ENCODE assay signal across 8 cellular contexts in the genomic region with DNA sequence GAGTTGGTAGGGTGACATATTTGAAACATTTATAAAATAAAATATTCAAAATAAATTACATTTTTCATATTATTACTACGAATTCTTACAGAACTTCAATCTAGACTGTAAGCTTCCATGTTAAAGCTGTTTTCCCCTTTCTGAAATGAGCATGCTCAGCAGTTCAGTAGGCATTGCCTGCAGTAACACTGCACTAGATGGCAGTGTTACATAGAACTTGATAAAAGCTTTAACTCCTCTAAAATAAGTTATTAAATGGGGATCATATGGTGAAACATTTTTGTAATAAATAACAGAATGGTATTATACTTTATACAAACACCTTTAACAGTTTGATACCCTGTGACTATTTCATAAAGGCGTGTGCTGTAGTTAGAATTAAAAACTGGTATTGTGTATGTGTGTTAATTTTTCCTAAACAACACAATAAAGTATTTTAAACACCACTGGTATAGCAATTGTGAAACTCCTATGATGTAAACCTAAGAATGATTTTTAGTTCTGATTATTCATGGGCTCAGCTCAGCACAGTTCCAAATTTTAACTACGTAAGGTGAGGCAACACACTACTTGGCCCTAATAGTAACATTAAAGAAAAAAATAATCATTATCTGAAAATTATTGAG. TPM values are rescaled to one million over a fixed set of nuclear protein-coding genes. Genes with fewer than 3 reads are reported as not detected.
DNase-seq lines count a peak whose midpoint lies in the region; ATAC-seq, FAIRE-seq and TF ChIP-seq lines count a peak whose summit lies in the region.

No MANE protein-coding gene starts in this region.

- peaks cover 39% of the 10 kb centered on the region for H3K4me1 Mint-ChIP-seq in CD14-positive monocyte

- H3K27me3 ChIP-seq in liver (ENCODE audit: control insufficient read depth in 4 of 4, insufficient read depth in 4 of 4, low read length in 3 of 4) = no peaks in the 10 kb centered on the region

- no peak overlapping the region for H3K9ac ChIP-seq in liver (ENCODE audit: low read depth in 1 of 2, low read length in 2 of 2)

- H3K4me3 Mint-ChIP-seq in CD14-positive monocyte = no peak overlapping the region

- peaks cover 0 to 12% (median 5%) of the 10 kb centered on the region in 7 donors for H3K9me3 Mint-ChIP-seq in CD14-positive monocyte

- TF ChIP-seq POLR2A in GM18505 (IDR thresholded peaks at IDR 0.05; ENCODE audit: borderline replicate concordance, extremely low read depth, insufficient read depth, insufficient read length) = no peak

- no peak overlapping the region for H3K27ac ChIP-seq in liver (ENCODE audit: low read depth in 1 of 2, low read length in 2 of 2)

- H3K4me3 ChIP-seq in cardiac fibroblast (replicated peaks in 1 of 2; ENCODE audit: low read depth in 2 of 2, low read length in 2 of 2) = no peak overlapping the region
- H3K4me3 ChIP-seq in liver (ENCODE audit: low read depth in 1 of 3, low read length in 3 of 3) = no peak overlapping the region

- peaks cover 0 to 4% (median 0%) of the 10 kb centered on the region in 3 donors for H3K27me3 Mint-ChIP-seq in CD14-positive monocyte (ENCODE audit: low read depth in 3 of 3)

- H3K4me1 ChIP-seq in liver (ENCODE audit: control insufficient read depth in 4 of 4, insufficient read depth in 4 of 4, low read length in 3 of 4) = no peaks in the 10 kb centered on the region

- peak; percentile 84 for TF ChIP-seq CTCF in CD14-positive monocyte (IDR thresholded peaks at IDR 0.05)
- TF ChIP-seq CTCF in cardiac fibroblast (IDR thresholded peaks at IDR 0.05; ENCODE audit: low read depth, low read length) = peak; percentile 75
- TF ChIP-seq CTCF in liver (IDR thresholded peaks at IDR 0.05; ENCODE audit: low read depth, low read length, missing input control) = peak; percentile 76

- WGBS in liver = 64% methylated on average over 3 of the region's 3 CpGs

- peak; percentile 92 to 93 for TF ChIP-seq RAD21 in liver (IDR thresholded peaks at IDR 0.05)

- intact Hi-C loops in CD14-positive monocyte (cut with micrococcal nuclease) = loop anchor here (5.0 to 10.0 kb wide), 3 partner anchors 115 to 168 kb away; no protein-coding TSS in a partner anchor

- ATAC-seq in GM18505 (IDR thresholded peaks at IDR 0.05; ENCODE audit: unreplicated experiment) = peak; percentile 61
- ATAC-seq in HG03045 (IDR thresholded peaks at IDR 0.05; ENCODE audit: unreplicated experiment) = peak; percentile 57

- FAIRE-seq in urothelium cell line (lab: Jason Lieb, UNC) = no peak

- peaks cover 39 to 43% of the 10 kb centered on the region in 2 donors for H3K36me3 Mint-ChIP-seq in CD14-positive monocyte

- peaks cover 0 to 3% (median 0%) of the 10 kb centered on the region in 4 donors for H3K9me3 ChIP-seq in liver (ENCODE audit: control insufficient read depth in 4 of 4, low read length in 3 of 4)

- DNase-seq in CD14-positive monocyte (ENCODE audit: low spot score) (no peak), NOMO-1 treated with DMSO at 0.1 percent for 48 hours (lab: John Stamatoyannopoulos, UW; ENCODE audit: unreplicated experiment) (peak; percentile 78), cardiac fibroblast (ENCODE audit: low read depth in 2 of 2) (peak; percentile 78 to 79), urothelium cell line (ENCODE audit: low spot score) (no peak), LoVo (ENCODE audit: low spot score) (no peak)

- peak overlapping the region; percentile 96 to 98 (median 97) for H3K27ac Mint-ChIP-seq in CD14-positive monocyte

- H3K36me3 ChIP-seq in liver (ENCODE audit: control insufficient read depth in 4 of 4, insufficient read depth in 3 of 4, low read depth in 1 of 4, low read length in 3 of 4) = peaks cover 0 to 4% (median 3%) of the 10 kb centered on the region in 4 donors

TF ChIP-seq in liver, 16 proteins besides CTCF, POLR2A, EP300 and RAD21:
- TF ChIP-seq HNF4A (conservative IDR thresholded peaks at IDR 0.05) = no peak
- no peak for TF ChIP-seq RXRA (IDR thresholded peaks at IDR 0.05)
- TF ChIP-seq SP1 (IDR thresholded peaks at IDR 0.05) = no peak
- TF ChIP-seq, protein P1, sequence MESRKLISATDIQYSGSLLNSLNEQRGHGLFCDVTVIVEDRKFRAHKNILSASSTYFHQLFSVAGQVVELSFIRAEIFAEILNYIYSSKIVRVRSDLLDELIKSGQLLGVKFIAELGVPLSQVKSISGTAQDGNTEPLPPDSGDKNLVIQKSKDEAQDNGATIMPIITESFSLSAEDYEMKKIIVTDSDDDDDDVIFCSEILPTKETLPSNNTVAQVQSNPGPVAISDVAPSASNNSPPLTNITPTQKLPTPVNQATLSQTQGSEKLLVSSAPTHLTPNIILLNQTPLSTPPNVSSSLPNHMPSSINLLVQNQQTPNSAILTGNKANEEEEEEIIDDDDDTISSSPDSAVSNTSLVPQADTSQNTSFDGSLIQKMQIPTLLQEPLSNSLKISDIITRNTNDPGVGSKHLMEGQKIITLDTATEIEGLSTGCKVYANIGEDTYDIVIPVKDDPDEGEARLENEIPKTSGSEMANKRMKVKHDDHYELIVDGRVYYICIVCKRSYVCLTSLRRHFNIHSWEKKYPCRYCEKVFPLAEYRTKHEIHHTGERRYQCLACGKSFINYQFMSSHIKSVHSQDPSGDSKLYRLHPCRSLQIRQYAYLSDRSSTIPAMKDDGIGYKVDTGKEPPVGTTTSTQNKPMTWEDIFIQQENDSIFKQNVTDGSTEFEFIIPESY (IDR thresholded peaks at IDR 0.05) = no peak
- no peak for TF ChIP-seq NR2F2 (IDR thresholded peaks at IDR 0.05)
- no peak for TF ChIP-seq JUND (IDR thresholded peaks at IDR 0.05)

RNA-seq across cellular contexts. Expression of a gene that starts 11.6 kb away (rescaled TPM):
- polyA plus RNA-seq in CD14-positive monocyte (1 to 10 TPM; 1.7 to 2.2 TPM), liver (1 to 10 TPM in 1 of 2 donors, under 1 TPM in 1; 0.13 to 1.0 TPM)
- total RNA-seq in liver = under 1 TPM; 0.25 to 0.56 TPM

RNA-seq across cellular contexts. Expression of a gene that starts 37.5 kb away (rescaled TPM):
- polyA plus RNA-seq in CD14-positive monocyte (100 to 1,000 TPM; 190 to 288 TPM), liver (1 to 10 TPM in 1 of 2 donors, under 1 TPM in 1; 0.89 to 4.3 TPM)
- total RNA-seq in liver = 1 to 10 TPM; 1.8 to 4.0 TPM

Comparison
In these comparisons a context has a peak if more than half of its experiments do, and no peak if none do; other contexts are left out.
1. DNase-seq: peak in NOMO-1 treated with DMSO at 0.1 percent for 48 hours (single experiment) and cardiac fibroblast (2 of 2); none in CD14-positive monocyte (single experiment), urothelium cell line (single experiment) and LoVo (single experiment).
2. RNA of a gene that starts 37.5 kb away (polyA plus RNA-seq): 190 to 288 TPM in CD14-positive monocyte; 0.89 to 4.3 TPM in liver; every median in the first group is over 10 times any median in the second.
3. Peak in every context shown above with its lines, with median percentiles within 50 percentile points of each other: CTCF ChIP-seq.